In the genomic region with DNA sequence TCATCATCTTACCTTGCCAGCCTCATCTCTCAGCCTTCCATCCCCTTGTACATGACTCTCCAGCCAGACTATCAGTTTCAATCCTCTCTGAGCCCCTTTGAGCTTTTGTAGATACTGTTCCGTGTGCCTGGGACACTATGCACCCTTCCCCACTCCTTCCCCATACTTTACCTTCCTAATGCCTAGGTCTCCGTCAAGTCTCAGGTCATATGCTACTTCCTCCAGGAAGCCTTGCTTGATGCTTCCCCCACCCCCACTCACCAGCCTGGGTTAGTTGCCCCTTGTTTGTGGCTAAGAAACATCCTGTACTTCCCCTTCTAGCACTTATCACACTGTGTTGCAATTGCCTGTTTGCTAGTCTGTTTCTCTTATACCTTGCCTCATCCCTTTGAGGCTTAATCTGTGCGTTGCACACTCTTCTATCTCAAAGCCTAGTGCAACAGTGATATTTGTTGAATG, we compare ENCODE assay signal across 8 cellular contexts. TPM values are rescaled to one million over a fixed set of nuclear protein-coding genes. Genes with fewer than 3 reads are reported as not detected.
DNase-seq lines count a peak whose midpoint lies in the region; ATAC-seq and TF ChIP-seq lines count a peak whose summit lies in the region.

No MANE protein-coding gene starts in this region.

- H3K27me3 ChIP-seq in upper lobe of right lung = no peaks in the 10 kb centered on the region

- no peaks in the 10 kb centered on the region for H3K36me3 ChIP-seq in upper lobe of right lung

- ATAC-seq in left ventricle myocardium superior (peak; percentile 42), upper lobe of right lung (peak; percentile 75)

- TF ChIP-seq CTCF in upper lobe of right lung (IDR thresholded peaks at IDR 0.05) = no peak
- TF ChIP-seq CTCF in GM13976 (IDR thresholded peaks at IDR 0.05; ENCODE audit: borderline replicate concordance, control extremely low read depth, extremely low read depth, insufficient read depth, missing control alignments) = no peak

- DNase-seq in stimulated activated CD4-positive, alpha-beta T cell treated with anti-CD3 and anti-CD28 coated beads, Interleukin-15, amount 100 ng/mL, for 24 hours = peak; percentile 46
- DNase-seq in stimulated activated CD4-positive, alpha-beta T cell treated with anti-CD3 and anti-CD28 coated beads, Interleukin-12 subunit alpha, Interleukin-12 subunit beta, amount 100 ng/mL, for 4 hours = no peak
- peak; percentile 70 for DNase-seq in activated CD4-positive, alpha-beta T cell treated with anti-CD3 and anti-CD28 coated beads, Interleukin-2, amount 50 U/mL, for 1 hour
- DNase-seq in left ventricle myocardium superior (no peak), upper lobe of right lung (peak; percentile 83), glomerular visceral epithelial cell (ENCODE audit: extremely low spot score) (no peak), GM13976 (ENCODE audit: low spot score) (no peak), DMS53 treated with DMSO at 0.1 percent for 48 hours (lab: John Stamatoyannopoulos, UW; ENCODE audit: unreplicated experiment) (no peak)

- intact Hi-C loops in left ventricle myocardium superior (cut with micrococcal nuclease) (no loop called here), upper lobe of right lung (cut with DNase I) (no loop called here)

- peaks cover 55% of the 10 kb centered on the region for H3K4me1 ChIP-seq in upper lobe of right lung

- no peaks in the 10 kb centered on the region for H3K9me3 ChIP-seq in upper lobe of right lung

- peak overlapping the region; percentile 12 for H3K4me3 ChIP-seq in upper lobe of right lung

- peak overlapping the region; percentile 75 for H3K27ac ChIP-seq in upper lobe of right lung

- in situ Hi-C loops in GM13976 (cut with MboI; ENCODE audit: low sequenced_read_pairs, unreplicated experiment) = no loop called here

RNA-seq across cellular contexts. Expression of gene USP3, which starts 6.7 kb away (rescaled TPM):
- total RNA-seq in left ventricle myocardium superior (18.1 TPM), upper lobe of right lung (62.5 TPM)

Comparison
In these comparisons a context has a peak if more than half of its experiments do, and no peak if none do; other contexts are left out.
1. DNase-seq: peak in stimulated activated CD4-positive, alpha-beta T cell treated with anti-CD3 and anti-CD28 coated beads, Interleukin-15, amount 100 ng/mL, for 24 hours (single experiment), activated CD4-positive, alpha-beta T cell treated with anti-CD3 and anti-CD28 coated beads, Interleukin-2, amount 50 U/mL, for 1 hour (single experiment) and upper lobe of right lung (single experiment); none in stimulated activated CD4-positive, alpha-beta T cell treated with anti-CD3 and anti-CD28 coated beads, Interleukin-12 subunit alpha, Interleukin-12 subunit beta, amount 100 ng/mL, for 4 hours (single experiment), left ventricle myocardium superior (single experiment), glomerular visceral epithelial cell (single experiment), GM13976 (single experiment) and DMS53 treated with DMSO at 0.1 percent for 48 hours (single experiment).